In the genomic region with DNA sequence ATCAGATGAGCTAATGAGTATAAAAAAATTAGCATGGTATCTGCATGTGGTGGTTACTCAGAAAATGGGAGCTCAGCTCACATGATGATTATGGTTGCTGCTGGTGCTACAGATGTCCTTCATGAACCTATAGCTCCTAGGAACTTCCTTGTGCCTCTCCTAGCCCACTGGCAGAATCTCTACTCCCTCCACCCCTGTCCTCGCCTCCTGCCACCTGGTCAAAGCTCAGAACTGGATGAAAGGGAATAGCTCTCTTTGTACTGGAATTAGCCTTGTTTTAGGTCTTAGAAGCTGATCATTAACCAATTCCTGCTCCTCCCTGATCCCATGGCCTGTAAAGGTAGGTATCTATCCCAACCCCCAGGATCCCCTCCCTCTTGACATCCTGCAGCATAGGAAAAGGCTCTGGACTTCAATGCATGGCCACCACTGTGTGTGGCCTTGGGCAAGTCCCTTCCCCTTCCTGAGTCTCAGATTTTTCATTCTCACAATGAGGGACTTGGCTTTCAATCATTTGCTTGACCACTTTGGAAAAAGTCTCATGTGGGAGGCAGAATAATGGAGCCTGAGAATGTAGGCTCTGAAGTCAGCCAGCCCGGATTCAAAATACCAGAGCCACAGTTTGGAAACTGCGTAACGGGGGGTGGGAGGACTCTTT, we compare ENCODE assay signal across 1 cellular context.
TF ChIP-seq lines count a peak whose summit lies in the region.

No MANE protein-coding gene starts in this region.

TF ChIP-seq in HepG2, 621 proteins besides CTCF, POLR2A, EP300 and RAD21 (continued from another document and continues in another):
- TF ChIP-seq, protein P1, sequence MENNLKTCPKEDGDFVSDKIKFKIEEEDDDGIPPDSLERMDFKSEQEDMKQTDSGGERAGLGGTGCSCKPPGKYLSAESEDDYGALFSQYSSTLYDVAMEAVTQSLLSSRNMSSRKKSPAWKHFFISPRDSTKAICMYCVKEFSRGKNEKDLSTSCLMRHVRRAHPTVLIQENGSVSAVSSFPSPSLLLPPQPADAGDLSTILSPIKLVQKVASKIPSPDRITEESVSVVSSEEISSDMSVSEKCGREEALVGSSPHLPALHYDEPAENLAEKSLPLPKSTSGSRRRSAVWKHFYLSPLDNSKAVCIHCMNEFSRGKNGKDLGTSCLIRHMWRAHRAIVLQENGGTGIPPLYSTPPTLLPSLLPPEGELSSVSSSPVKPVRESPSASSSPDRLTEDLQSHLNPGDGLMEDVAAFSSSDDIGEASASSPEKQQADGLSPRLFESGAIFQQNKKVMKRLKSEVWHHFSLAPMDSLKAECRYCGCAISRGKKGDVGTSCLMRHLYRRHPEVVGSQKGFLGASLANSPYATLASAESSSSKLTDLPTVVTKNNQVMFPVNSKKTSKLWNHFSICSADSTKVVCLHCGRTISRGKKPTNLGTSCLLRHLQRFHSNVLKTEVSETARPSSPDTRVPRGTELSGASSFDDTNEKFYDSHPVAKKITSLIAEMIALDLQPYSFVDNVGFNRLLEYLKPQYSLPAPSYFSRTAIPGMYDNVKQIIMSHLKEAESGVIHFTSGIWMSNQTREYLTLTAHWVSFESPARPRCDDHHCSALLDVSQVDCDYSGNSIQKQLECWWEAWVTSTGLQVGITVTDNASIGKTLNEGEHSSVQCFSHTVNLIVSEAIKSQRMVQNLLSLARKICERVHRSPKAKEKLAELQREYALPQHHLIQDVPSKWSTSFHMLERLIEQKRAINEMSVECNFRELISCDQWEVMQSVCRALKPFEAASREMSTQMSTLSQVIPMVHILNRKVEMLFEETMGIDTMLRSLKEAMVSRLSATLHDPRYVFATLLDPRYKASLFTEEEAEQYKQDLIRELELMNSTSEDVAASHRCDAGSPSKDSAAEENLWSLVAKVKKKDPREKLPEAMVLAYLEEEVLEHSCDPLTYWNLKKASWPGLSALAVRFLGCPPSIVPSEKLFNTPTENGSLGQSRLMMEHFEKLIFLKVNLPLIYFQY (CRISPR knock-in tag; IDR thresholded peaks at IDR 0.05; ENCODE audit: borderline replicate concordance): peak; percentile 51; the same call in 1 of the 2 replicates
- peak; percentile 4 for TF ChIP-seq ZNF629 (CRISPR knock-in tag; conservative IDR thresholded peaks at IDR 0.05)
- TF ChIP-seq JUND (CRISPR knock-in tag; IDR thresholded peaks at IDR 0.05): 0 out of 2 replicates have a peak, but pooled peaks have one; percentile 32
- TF ChIP-seq, protein P2, sequence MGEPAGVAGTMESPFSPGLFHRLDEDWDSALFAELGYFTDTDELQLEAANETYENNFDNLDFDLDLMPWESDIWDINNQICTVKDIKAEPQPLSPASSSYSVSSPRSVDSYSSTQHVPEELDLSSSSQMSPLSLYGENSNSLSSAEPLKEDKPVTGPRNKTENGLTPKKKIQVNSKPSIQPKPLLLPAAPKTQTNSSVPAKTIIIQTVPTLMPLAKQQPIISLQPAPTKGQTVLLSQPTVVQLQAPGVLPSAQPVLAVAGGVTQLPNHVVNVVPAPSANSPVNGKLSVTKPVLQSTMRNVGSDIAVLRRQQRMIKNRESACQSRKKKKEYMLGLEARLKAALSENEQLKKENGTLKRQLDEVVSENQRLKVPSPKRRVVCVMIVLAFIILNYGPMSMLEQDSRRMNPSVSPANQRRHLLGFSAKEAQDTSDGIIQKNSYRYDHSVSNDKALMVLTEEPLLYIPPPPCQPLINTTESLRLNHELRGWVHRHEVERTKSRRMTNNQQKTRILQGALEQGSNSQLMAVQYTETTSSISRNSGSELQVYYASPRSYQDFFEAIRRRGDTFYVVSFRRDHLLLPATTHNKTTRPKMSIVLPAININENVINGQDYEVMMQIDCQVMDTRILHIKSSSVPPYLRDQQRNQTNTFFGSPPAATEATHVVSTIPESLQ (CRISPR knock-in tag; conservative IDR thresholded peaks at IDR 0.05): no peak
- peak; percentile 60; the same call in 1 of the 2 replicates for TF ChIP-seq ZNF747 (CRISPR knock-in tag; IDR thresholded peaks at IDR 0.05; ENCODE audit: borderline replicate concordance)
- peak; percentile 45; the same call in 1 of the 2 replicates for TF ChIP-seq ZBTB2 (CRISPR knock-in tag; IDR thresholded peaks at IDR 0.05; ENCODE audit: low read depth)
- TF ChIP-seq FOXA3 (CRISPR knock-in tag; IDR thresholded peaks at IDR 0.05): peak; percentile 80
- TF ChIP-seq GTF2F1 (IDR thresholded peaks at IDR 0.05; ENCODE audit: low read length): no peak
- TF ChIP-seq PHF21A (CRISPR knock-in tag; IDR thresholded peaks at IDR 0.05): peak; percentile 99
- TF ChIP-seq ZFY (CRISPR knock-in tag; IDR thresholded peaks at IDR 0.05): peak; percentile 33
- TF ChIP-seq ZNF710 (CRISPR knock-in tag; IDR thresholded peaks at IDR 0.05; ENCODE audit: borderline replicate concordance): peak; percentile 77; the same call in 1 of the 2 replicates
- TF ChIP-seq ZKSCAN8 (CRISPR knock-in tag; IDR thresholded peaks at IDR 0.05; ENCODE audit: borderline replicate concordance): peak; percentile 79; the same call in 1 of the 2 replicates
- TF ChIP-seq, protein P3, sequence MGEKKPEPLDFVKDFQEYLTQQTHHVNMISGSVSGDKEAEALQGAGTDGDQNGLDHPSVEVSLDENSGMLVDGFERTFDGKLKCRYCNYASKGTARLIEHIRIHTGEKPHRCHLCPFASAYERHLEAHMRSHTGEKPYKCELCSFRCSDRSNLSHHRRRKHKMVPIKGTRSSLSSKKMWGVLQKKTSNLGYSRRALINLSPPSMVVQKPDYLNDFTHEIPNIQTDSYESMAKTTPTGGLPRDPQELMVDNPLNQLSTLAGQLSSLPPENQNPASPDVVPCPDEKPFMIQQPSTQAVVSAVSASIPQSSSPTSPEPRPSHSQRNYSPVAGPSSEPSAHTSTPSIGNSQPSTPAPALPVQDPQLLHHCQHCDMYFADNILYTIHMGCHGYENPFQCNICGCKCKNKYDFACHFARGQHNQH (CRISPR knock-in tag; IDR thresholded peaks at IDR 0.05): peak; percentile 94
- TF ChIP-seq TBX3 (IDR thresholded peaks at IDR 0.05; ENCODE audit: borderline replicate concordance): peak; percentile 46; the same call in 1 of the 2 replicates
- peak; percentile 69 for TF ChIP-seq HDAC1 (CRISPR knock-in tag; IDR thresholded peaks at IDR 0.05)
- TF ChIP-seq, protein P4, sequence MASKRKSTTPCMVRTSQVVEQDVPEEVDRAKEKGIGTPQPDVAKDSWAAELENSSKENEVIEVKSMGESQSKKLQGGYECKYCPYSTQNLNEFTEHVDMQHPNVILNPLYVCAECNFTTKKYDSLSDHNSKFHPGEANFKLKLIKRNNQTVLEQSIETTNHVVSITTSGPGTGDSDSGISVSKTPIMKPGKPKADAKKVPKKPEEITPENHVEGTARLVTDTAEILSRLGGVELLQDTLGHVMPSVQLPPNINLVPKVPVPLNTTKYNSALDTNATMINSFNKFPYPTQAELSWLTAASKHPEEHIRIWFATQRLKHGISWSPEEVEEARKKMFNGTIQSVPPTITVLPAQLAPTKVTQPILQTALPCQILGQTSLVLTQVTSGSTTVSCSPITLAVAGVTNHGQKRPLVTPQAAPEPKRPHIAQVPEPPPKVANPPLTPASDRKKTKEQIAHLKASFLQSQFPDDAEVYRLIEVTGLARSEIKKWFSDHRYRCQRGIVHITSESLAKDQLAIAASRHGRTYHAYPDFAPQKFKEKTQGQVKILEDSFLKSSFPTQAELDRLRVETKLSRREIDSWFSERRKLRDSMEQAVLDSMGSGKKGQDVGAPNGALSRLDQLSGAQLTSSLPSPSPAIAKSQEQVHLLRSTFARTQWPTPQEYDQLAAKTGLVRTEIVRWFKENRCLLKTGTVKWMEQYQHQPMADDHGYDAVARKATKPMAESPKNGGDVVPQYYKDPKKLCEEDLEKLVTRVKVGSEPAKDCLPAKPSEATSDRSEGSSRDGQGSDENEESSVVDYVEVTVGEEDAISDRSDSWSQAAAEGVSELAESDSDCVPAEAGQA (IDR thresholded peaks at IDR 0.05; ENCODE audit: low read depth): no peak
- TF ChIP-seq, protein P4 (CRISPR knock-in tag; IDR thresholded peaks at IDR 0.05; ENCODE audit: borderline replicate concordance): no peak
- TF ChIP-seq BORCS8-MEF2B (CRISPR knock-in tag; IDR thresholded peaks at IDR 0.05): peak; percentile 63
- TF ChIP-seq KDM4B (CRISPR knock-in tag; IDR thresholded peaks at IDR 0.05): peak; percentile 89; the same call in 1 of the 2 replicates
- TF ChIP-seq ZNF670 (CRISPR knock-in tag; IDR thresholded peaks at IDR 0.05; ENCODE audit: borderline replicate concordance): no peak
- 0 out of 2 replicates have a peak, but pooled peaks have one; percentile 79 for TF ChIP-seq SAP130 (CRISPR knock-in tag; IDR thresholded peaks at IDR 0.05; ENCODE audit: low read depth)
- no peak for TF ChIP-seq MLLT10 (CRISPR knock-in tag; IDR thresholded peaks at IDR 0.05)
- peak; percentile 93 for TF ChIP-seq ZNF614 (CRISPR knock-in tag; IDR thresholded peaks at IDR 0.05; ENCODE audit: borderline replicate concordance)
- TF ChIP-seq ZNF3 (CRISPR knock-in tag; IDR thresholded peaks at IDR 0.05): peak; percentile 29; the same call in 1 of the 2 replicates
- peak; percentile 71; the same call in 1 of the 2 replicates for TF ChIP-seq ZBTB26 (CRISPR knock-in tag; IDR thresholded peaks at IDR 0.05; ENCODE audit: borderline replicate concordance)
- peak; percentile 83 for TF ChIP-seq POLR2G (IDR thresholded peaks at IDR 0.05; ENCODE audit: low read depth, low read length)
- TF ChIP-seq SNAPC2 (CRISPR knock-in tag; IDR thresholded peaks at IDR 0.05): peak; percentile 89; the same call in 1 of the 2 replicates
- no peak for TF ChIP-seq FLYWCH1 (CRISPR knock-in tag; IDR thresholded peaks at IDR 0.05)
- TF ChIP-seq ZNF350 (CRISPR knock-in tag; IDR thresholded peaks at IDR 0.05; ENCODE audit: borderline replicate concordance, low read depth): peak; percentile 92
- peak; percentile 9 for TF ChIP-seq TBL1XR1 (IDR thresholded peaks at IDR 0.05; ENCODE audit: borderline replicate concordance, low read length, partially characterized antibody)
- TF ChIP-seq ZMAT3 (CRISPR knock-in tag; conservative IDR thresholded peaks at IDR 0.05): no peak; the same call in 1 of the 2 replicates
- no peak for TF ChIP-seq HOXA9 (CRISPR knock-in tag; IDR thresholded peaks at IDR 0.05; ENCODE audit: borderline replicate concordance)
- peak; percentile 59; the same call in 1 of the 2 replicates for TF ChIP-seq SOX13 (IDR thresholded peaks at IDR 0.05)
- peak in 1 of 2 experiments; percentile 93; a peak in 2 of 4 replicates for TF ChIP-seq SOX13 (CRISPR knock-in tag; conservative IDR thresholded peaks at IDR 0.05 in 1 of 2, IDR thresholded peaks at IDR 0.05 in 1 of 2)
- TF ChIP-seq, protein P5, sequence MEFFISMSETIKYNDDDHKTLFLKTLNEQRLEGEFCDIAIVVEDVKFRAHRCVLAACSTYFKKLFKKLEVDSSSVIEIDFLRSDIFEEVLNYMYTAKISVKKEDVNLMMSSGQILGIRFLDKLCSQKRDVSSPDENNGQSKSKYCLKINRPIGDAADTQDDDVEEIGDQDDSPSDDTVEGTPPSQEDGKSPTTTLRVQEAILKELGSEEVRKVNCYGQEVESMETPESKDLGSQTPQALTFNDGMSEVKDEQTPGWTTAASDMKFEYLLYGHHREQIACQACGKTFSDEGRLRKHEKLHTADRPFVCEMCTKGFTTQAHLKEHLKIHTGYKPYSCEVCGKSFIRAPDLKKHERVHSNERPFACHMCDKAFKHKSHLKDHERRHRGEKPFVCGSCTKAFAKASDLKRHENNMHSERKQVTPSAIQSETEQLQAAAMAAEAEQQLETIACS (CRISPR knock-in tag; IDR thresholded peaks at IDR 0.05): no peak
- TF ChIP-seq KLF9 (CRISPR knock-in tag; IDR thresholded peaks at IDR 0.05; ENCODE audit: low read depth): 0 out of 2 replicates have a peak, but pooled peaks have one; percentile 39
